ENCODE assay signal across 1 cellular context in genomic region chr2:28377984-28378678, GRCh38.
TF ChIP-seq lines count a peak whose summit lies in the region.

No MANE protein-coding gene starts in this region.

TF ChIP-seq in HepG2, 621 proteins besides CTCF, POLR2A, EP300 and RAD21 (continues in another document):
- TF ChIP-seq TARDBP (CRISPR knock-in tag; IDR thresholded peaks at IDR 0.05) (no peak), ZNF160 (CRISPR knock-in tag; IDR thresholded peaks at IDR 0.05) (0 out of 2 replicates have a peak, but pooled peaks have one; percentile 25), ZNF263 (CRISPR knock-in tag; IDR thresholded peaks at IDR 0.05) (no peak), CEBPB (IDR thresholded peaks at IDR 0.05; ENCODE audit: borderline replicate concordance, low read depth, low read length) (peak; percentile 38; the same call in 1 of the 2 replicates), SP4 (CRISPR knock-in tag; IDR thresholded peaks at IDR 0.05) (no peak), NFYB (CRISPR knock-in tag; IDR thresholded peaks at IDR 0.05) (no peak), MTA3 (CRISPR knock-in tag; IDR thresholded peaks at IDR 0.05) (no peak), KMT2B (CRISPR knock-in tag; IDR thresholded peaks at IDR 0.05) (no peak), MED13 (CRISPR knock-in tag; IDR thresholded peaks at IDR 0.05) (no peak), THAP9 (CRISPR knock-in tag; IDR thresholded peaks at IDR 0.05; ENCODE audit: borderline replicate concordance) (peak; percentile 15; the same call in 1 of the 2 replicates), ZBTB34 (CRISPR knock-in tag; IDR thresholded peaks at IDR 0.05) (no peak), JUNB (CRISPR knock-in tag; IDR thresholded peaks at IDR 0.05; ENCODE audit: borderline replicate concordance) (no peak), ZC3H13 (CRISPR knock-in tag; IDR thresholded peaks at IDR 0.05) (no peak), ELF1 (CRISPR knock-in tag; IDR thresholded peaks at IDR 0.05) (no peak), ZNF605 (CRISPR knock-in tag; IDR thresholded peaks at IDR 0.05) (no peak), ZNF230 (CRISPR knock-in tag; IDR thresholded peaks at IDR 0.05) (no peak), RFX1 (IDR thresholded peaks at IDR 0.05) (no peak), MLXIP (CRISPR knock-in tag; IDR thresholded peaks at IDR 0.05; ENCODE audit: borderline replicate concordance) (no peak), ZNF710 (CRISPR knock-in tag; IDR thresholded peaks at IDR 0.05; ENCODE audit: borderline replicate concordance) (no peak), ZNF33B (CRISPR knock-in tag; IDR thresholded peaks at IDR 0.05) (no peak), ZNF598 (CRISPR knock-in tag; IDR thresholded peaks at IDR 0.05; ENCODE audit: borderline replicate concordance) (peak; percentile 63; the same call in 1 of the 2 replicates), BHLHE40 (IDR thresholded peaks at IDR 0.05; ENCODE audit: low read length) (no peak), ZBTB2 (CRISPR knock-in tag; IDR thresholded peaks at IDR 0.05; ENCODE audit: low read depth) (no peak), SUZ12 (IDR thresholded peaks at IDR 0.05; ENCODE audit: low read depth, low read length) (no peak), POGK (CRISPR knock-in tag; conservative IDR thresholded peaks at IDR 0.05) (no peak), ZBTB26 (CRISPR knock-in tag; IDR thresholded peaks at IDR 0.05; ENCODE audit: borderline replicate concordance) (no peak), ZNF274 (CRISPR knock-in tag; IDR thresholded peaks at IDR 0.05) (0 out of 2 replicates have a peak, but pooled peaks have one; percentile 18), CEBPG (CRISPR knock-in tag; IDR thresholded peaks at IDR 0.05) (0 out of 2 replicates have a peak, but pooled peaks have one; percentile 15), YEATS4 (CRISPR knock-in tag; IDR thresholded peaks at IDR 0.05; ENCODE audit: borderline replicate concordance) (no peak), ZNF746 (CRISPR knock-in tag; IDR thresholded peaks at IDR 0.05) (0 out of 2 replicates have a peak, but pooled peaks have one; percentile 50), ATF6 (CRISPR knock-in tag; conservative IDR thresholded peaks at IDR 0.05) (no peak), DBP (CRISPR knock-in tag; IDR thresholded peaks at IDR 0.05; ENCODE audit: not compliant biosample characterization) (no peak), ZNF83 (CRISPR knock-in tag; IDR thresholded peaks at IDR 0.05; ENCODE audit: borderline replicate concordance) (no peak), NR2F1 (CRISPR knock-in tag; IDR thresholded peaks at IDR 0.05) (no peak), SRSF4 (IDR thresholded peaks at IDR 0.05; ENCODE audit: low read depth, low read length, poor library complexity, severe bottlenecking) (no peak), MLX (CRISPR knock-in tag; IDR thresholded peaks at IDR 0.05) (no peak), ZNF790 (CRISPR knock-in tag; IDR thresholded peaks at IDR 0.05; ENCODE audit: borderline replicate concordance) (no peak), SOX6 (IDR thresholded peaks at IDR 0.05) (no peak), SOX6 (CRISPR knock-in tag; IDR thresholded peaks at IDR 0.05) (no peak), PBX3 (CRISPR knock-in tag; IDR thresholded peaks at IDR 0.05; ENCODE audit: borderline replicate concordance) (no peak), CBX1 (IDR thresholded peaks at IDR 0.05; ENCODE audit: low read depth) (no peak), BORCS8-MEF2B (CRISPR knock-in tag; IDR thresholded peaks at IDR 0.05) (no peak)
